15 cellular contexts compared by ENCODE assay signal in genomic region chr21:43944757-43945156, GRCh38.
"Had no signal": no experiment of that assay in that cellular context is flagged by ENCODE, and none has a peak within 500 bp of the region (broad histone marks: within the 10 kb centered on the region; RNA-seq: fewer than 3 reads in every experiment).

No MANE protein-coding gene starts in this region.

- FAIRE-seq: astrocyte, colon, small intestine had no signal

- ATAC-seq: activated T-helper 17 cell treated with anti-CD3 and anti-CD28 coated beads, Interleukin-2, amount 50 U/mL, for 72 hours; mucosa of descending colon; naive thymus-derived CD4-positive, alpha-beta T cell; T-cell had no signal

- DNase-seq: activated CD4-positive, CD25-positive, alpha-beta regulatory T cell treated with anti-CD3 and anti-CD28 coated beads, Interleukin-2, amount 50 U/mL, for 72 hours; activated naive CD4-positive, alpha-beta T cell treated with anti-CD3 and anti-CD28 coated beads, Interleukin-2, amount 10 ng/mL, durations not matched to agents 7 days and 5 days; activated T-cell treated with anti-CD3 and anti-CD28 coated beads for 4 hours; islet precursor cell; naive thymus-derived CD4-positive, alpha-beta T cell; nucleus accumbens; small intestine; T-cell; T-helper 9 cell had no signal

- H3K27ac ChIP-seq: suprapubic skin, upper lobe of left lung had no signal

- H3K4me3 ChIP-seq: mucosa of descending colon, suprapubic skin, upper lobe of left lung had no signal

- H3K27me3 ChIP-seq: suprapubic skin, upper lobe of left lung had no signal

- H3K9me3 ChIP-seq: suprapubic skin had no signal
